8 cellular contexts compared by ENCODE assay signal in genomic region chr7:87152112-87152896, GRCh38. TPM values are rescaled to one million over a fixed set of nuclear protein-coding genes. Genes with fewer than 3 reads are reported as not detected.
DNase-seq lines count a peak whose midpoint lies in the region; TF ChIP-seq lines count a peak whose summit lies in the region.

A gene with protein sequence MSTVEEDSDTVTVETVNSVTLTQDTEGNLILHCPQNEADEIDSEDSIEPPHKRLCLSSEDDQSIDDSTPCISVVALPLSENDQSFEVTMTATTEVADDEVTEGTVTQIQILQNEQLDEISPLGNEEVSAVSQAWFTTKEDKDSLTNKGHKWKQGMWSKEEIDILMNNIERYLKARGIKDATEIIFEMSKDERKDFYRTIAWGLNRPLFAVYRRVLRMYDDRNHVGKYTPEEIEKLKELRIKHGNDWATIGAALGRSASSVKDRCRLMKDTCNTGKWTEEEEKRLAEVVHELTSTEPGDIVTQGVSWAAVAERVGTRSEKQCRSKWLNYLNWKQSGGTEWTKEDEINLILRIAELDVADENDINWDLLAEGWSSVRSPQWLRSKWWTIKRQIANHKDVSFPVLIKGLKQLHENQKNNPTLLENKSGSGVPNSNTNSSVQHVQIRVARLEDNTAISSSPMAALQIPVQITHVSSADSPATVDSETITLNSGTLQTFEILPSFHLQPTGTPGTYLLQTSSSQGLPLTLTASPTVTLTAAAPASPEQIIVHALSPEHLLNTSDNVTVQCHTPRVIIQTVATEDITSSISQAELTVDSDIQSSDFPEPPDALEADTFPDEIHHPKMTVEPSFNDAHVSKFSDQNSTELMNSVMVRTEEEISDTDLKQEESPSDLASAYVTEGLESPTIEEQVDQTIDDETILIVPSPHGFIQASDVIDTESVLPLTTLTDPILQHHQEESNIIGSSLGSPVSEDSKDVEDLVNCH (plus strand): TSS chr7:87152453. CDS start chr7:87164942, 12,489 bp downstream.

- no peaks in the 10 kb centered on the region; the same call in 1 of the 2 replicates for H3K4me1 ChIP-seq in ES-I3 (ENCODE audit: insufficient read depth, low read length)
- peaks cover 10% of the 10 kb centered on the region; the same call in 1 of the 2 replicates for H3K4me1 ChIP-seq in HAP-1
- peaks cover 17% of the 10 kb centered on the region; the same call in 1 of the 2 replicates for H3K4me1 ChIP-seq in MM.1S (ENCODE audit: low read length)
- H3K4me1 ChIP-seq in stomach: peaks cover 26 to 49% (median 39%) of the 10 kb centered on the region in 4 donors

- peak; percentile 87 to 94 for DNase-seq in HAP-1 (ENCODE audit: low spot score in 2 of 2)
- peak; percentile 93 for DNase-seq in MM.1S
- peak; percentile 48 for DNase-seq in SIG-M5 (lab: John Stamatoyannopoulos, UW)
- DNase-seq in activated gamma-delta T cell (lab: John Stamatoyannopoulos, UW): peak; percentile 79
- peak; percentile 96 for DNase-seq in fibroblast of villous mesenchyme (ENCODE audit: low read depth)
- peak; percentile 94 for DNase-seq in stomach

- intact Hi-C loops in stomach (cut with DNase I; ENCODE audit: low total_unique reads): no loop called here

- H3K9me2 ChIP-seq in MM.1S (replicated peaks; ENCODE audit: insufficient read depth, low read length) (no peaks in the 10 kb centered on the region), neural cell (ENCODE audit: insufficient read depth, low read length) (no peaks in the 10 kb centered on the region)

- 0 out of 2 replicates have a peak, but pooled peaks cover 10% of the 10 kb centered on the region for H3F3A ChIP-seq in MM.1S (ENCODE audit: insufficient read depth, low read length)
- peaks cover 3% of the 10 kb centered on the region for H3F3A ChIP-seq in neural cell (ENCODE audit: insufficient read depth, low read length, poor library complexity, severe bottlenecking)

- H3K9me3 ChIP-seq in ES-I3 (ENCODE audit: control insufficient read depth, insufficient read depth, low read length): no peaks in the 10 kb centered on the region
- no peaks in the 10 kb centered on the region for H3K9me3 ChIP-seq in HAP-1
- no peaks in the 10 kb centered on the region for H3K9me3 ChIP-seq in MM.1S (replicated peaks; ENCODE audit: insufficient read depth, low read length)
- no peaks in the 10 kb centered on the region for H3K9me3 ChIP-seq in neural cell (ENCODE audit: low read length)
- no peaks in the 10 kb centered on the region for H3K9me3 ChIP-seq in stomach

- H3K27me3 ChIP-seq in HAP-1 (ENCODE audit: low read depth) (no peaks in the 10 kb centered on the region), MM.1S (replicated peaks; ENCODE audit: insufficient read depth, low read length) (no peaks in the 10 kb centered on the region), neural cell (ENCODE audit: insufficient read depth, low read depth, low read length) (no peaks in the 10 kb centered on the region), stomach (no peaks in the 10 kb centered on the region)

- peak in 2 of 4 donors; percentile 44 to 58 for TF ChIP-seq POLR2A in stomach (IDR thresholded peaks at IDR 0.05)

- H3K4me3 ChIP-seq in HAP-1 (peak within 1 kb of the TSS; percentile 77), MM.1S (ENCODE audit: low read length) (peak within 1 kb of the TSS; percentile 66), fibroblast of villous mesenchyme (ENCODE audit: low read depth, low read length) (peak within 1 kb of the TSS; percentile 92), neural cell (ENCODE audit: low read length) (peak within 1 kb of the TSS; percentile 81), stomach (peak within 1 kb of the TSS; percentile 60 to 74 (median 65))

- peak; percentile 75 for TF ChIP-seq EP300 in neural cell (conservative IDR thresholded peaks at IDR 0.05; ENCODE audit: poor library complexity, severe bottlenecking)
- TF ChIP-seq EP300 in stomach (IDR thresholded peaks at IDR 0.05): no peak

- peak within 1 kb of the TSS; percentile 59 for H2AFZ ChIP-seq in MM.1S (ENCODE audit: low read length)
- H2AFZ ChIP-seq in neural cell (ENCODE audit: low read depth, low read length): peak within 1 kb of the TSS; percentile 75

- 0% methylated on average over 13 to 71 of the region's 71 CpGs for WGBS in stomach, 5 donors

- H3K36me3 ChIP-seq in ES-I3 (ENCODE audit: insufficient read depth, low read length): no peaks in the 10 kb centered on the region
- H3K36me3 ChIP-seq in HAP-1 (replicated peaks): peaks cover 2% of the 10 kb centered on the region; the same call in 1 of the 2 replicates
- H3K36me3 ChIP-seq in MM.1S (replicated peaks; ENCODE audit: insufficient read depth, low read length): no peaks in the 10 kb centered on the region
- H3K36me3 ChIP-seq in neural cell (ENCODE audit: insufficient read depth, low read length): no peaks in the 10 kb centered on the region
- no peaks in the 10 kb centered on the region for H3K36me3 ChIP-seq in stomach

- TF ChIP-seq CTCF in MM.1S (IDR thresholded peaks at IDR 0.05; ENCODE audit: low read length): no peak
- no peak for TF ChIP-seq CTCF in fibroblast of villous mesenchyme (IDR thresholded peaks at IDR 0.05; ENCODE audit: insufficient read depth, low read depth, low read length)
- peak; percentile 24 for TF ChIP-seq CTCF in neural cell (IDR thresholded peaks at IDR 0.05; ENCODE audit: poor library complexity, severe bottlenecking)
- TF ChIP-seq CTCF in stomach (IDR thresholded peaks at IDR 0.05): peak in 1 of 7 experiments; percentile 11

- peaks cover 10% of the 10 kb centered on the region; the same call in 1 of the 2 replicates for H4K20me1 ChIP-seq in MM.1S (ENCODE audit: insufficient read depth, low read length)
- H4K20me1 ChIP-seq in neural cell (ENCODE audit: insufficient read depth): no peaks in the 10 kb centered on the region

- peak; percentile 13 for TF ChIP-seq RAD21 in neural cell (conservative IDR thresholded peaks at IDR 0.05)

- in situ Hi-C loops in HAP-1 (cut with MboI; ENCODE audit: low sequenced_read_pairs): no loop called here

- H3K27ac ChIP-seq in MM.1S (ENCODE audit: low read length) (peak within 1 kb of the TSS; percentile 85), neural cell (ENCODE audit: low read length) (peak within 1 kb of the TSS; percentile 94), stomach (peak within 1 kb of the TSS; percentile 95 to 100 (median 97))

- H3K4me2 ChIP-seq in MM.1S (ENCODE audit: low read depth, low read length): peak within 1 kb of the TSS; percentile 92
- H3K4me2 ChIP-seq in neural cell (ENCODE audit: low read length): peak within 1 kb of the TSS; percentile 89

- H3K9ac ChIP-seq in ES-I3 (ENCODE audit: low read depth, low read length) (peak within 1 kb of the TSS; percentile 76), MM.1S (ENCODE audit: low read length) (peak within 1 kb of the TSS; percentile 77), neural cell (ENCODE audit: low read length) (peak within 1 kb of the TSS; percentile 97)

- H3K79me2 ChIP-seq in MM.1S (ENCODE audit: low read length): peaks cover 46% of the 10 kb centered on the region
- H3K79me2 ChIP-seq in neural cell (replicated peaks; ENCODE audit: insufficient read depth, low read length): peaks cover 46% of the 10 kb centered on the region

TF ChIP-seq in neural cell, 6 proteins besides CTCF, POLR2A, EP300 and RAD21:
- TF ChIP-seq TAF1 (IDR thresholded peaks at IDR 0.05; ENCODE audit: low read depth) (peak; percentile 92), POLR2AphosphoS5 (IDR thresholded peaks at IDR 0.05) (peak; percentile 76), SMC3 (conservative IDR thresholded peaks at IDR 0.05; ENCODE audit: poor library complexity) (peak; percentile 58), EZH2 (IDR thresholded peaks at IDR 0.05; ENCODE audit: borderline replicate concordance, insufficient read depth, low read length, poor library complexity, severe bottlenecking) (no peak), REST (IDR thresholded peaks at IDR 0.05; ENCODE audit: borderline replicate concordance) (peak; percentile 86), MXI1 (conservative IDR thresholded peaks at IDR 0.05; ENCODE audit: poor library complexity, severe bottlenecking) (peak; percentile 100)

RNA-seq across cellular contexts. Expression of the gene that starts here (rescaled TPM):
- total RNA-seq in fibroblast of villous mesenchyme (60.6 and 98.9 TPM in 2 replicates), stomach (100 to 1,000 TPM in 4 of 5 donors, 10 to 100 TPM in 1; 37.2 to 233 (median 122) TPM)
- polyA plus RNA-seq in neural cell (253 and 314 TPM in 2 replicates), stomach (10 to 100 TPM; 10.5 to 30.5 (median 19.7) TPM)
- polyA minus RNA-seq in neural cell: 228 and 259 TPM in 2 replicates

Comparison
In these comparisons a context has a peak if more than half of its experiments do, and no peak if none do; other contexts are left out.
1. Peak in every context shown above with its lines: DNase-seq, H3K4me3 ChIP-seq and H3K27ac ChIP-seq.